ENCODE assay signal across 8 cellular contexts in genomic region chr1:27391511-27392095, GRCh38. TPM values are rescaled to one million over a fixed set of nuclear protein-coding genes. Genes with fewer than 3 reads are reported as not detected.
DNase-seq lines count a peak whose midpoint lies in the region; ATAC-seq and TF ChIP-seq lines count a peak whose summit lies in the region.

No MANE protein-coding gene starts in this region.

- TF ChIP-seq EP300 in SK-N-SH (IDR thresholded peaks at IDR 0.05; ENCODE audit: borderline replicate concordance in 1 of 2, low read depth in 1 of 2, low read length in 1 of 2): no peak

- H3K4me3 ChIP-seq in SK-N-SH (ENCODE audit: low read depth in 2 of 2, low read length in 1 of 2): 0 out of 4 replicates have a peak overlapping the region, but pooled peaks of 1 of the 2 experiments have one; percentile 94
- H3K4me3 ChIP-seq in SJSA1: peak overlapping the region; percentile 80
- no peak overlapping the region for H3K4me3 ChIP-seq in choroid plexus epithelial cell (ENCODE audit: low read depth, low read length)
- no peak overlapping the region for H3K4me3 ChIP-seq in BE2C (ENCODE audit: low read depth, low read length)

- no peak for TF ChIP-seq RAD21 in SK-N-SH (IDR thresholded peaks at IDR 0.05; ENCODE audit: low read length)

- H3K4me2 ChIP-seq in SK-N-SH: peak overlapping the region; percentile 100

- H3K9me2 ChIP-seq in SK-N-SH: no peaks in the 10 kb centered on the region

- no peak overlapping the region for H2AFZ ChIP-seq in SK-N-SH (ENCODE audit: low read depth)

- TF ChIP-seq CTCF in SK-N-SH (IDR thresholded peaks at IDR 0.05): no peak
- TF ChIP-seq CTCF in choroid plexus epithelial cell (conservative IDR thresholded peaks at IDR 0.05; ENCODE audit: low read depth, low read length): peak; percentile 13
- no peak for TF ChIP-seq CTCF in BE2C (IDR thresholded peaks at IDR 0.05; ENCODE audit: low read depth, low read length)

- H3K9me3 Mint-ChIP-seq in stimulated activated effector memory CD8-positive, alpha-beta T cell treated with anti-CD3 and anti-CD28 coated beads, Interleukin-12 subunit alpha, Interleukin-12 subunit beta, amount 100 ng/mL, for 72 hours: no peaks in the 10 kb centered on the region

- no peak for ATAC-seq in SK-N-SH treated with all-trans-retinoic acid at 6 μM for 48 hours
- no peak for ATAC-seq in stimulated activated effector memory CD8-positive, alpha-beta T cell treated with anti-CD3 and anti-CD28 coated beads, Interleukin-12 subunit alpha, Interleukin-12 subunit beta, amount 100 ng/mL, for 72 hours
- ATAC-seq in GM21390 (IDR thresholded peaks at IDR 0.05; ENCODE audit: unreplicated experiment): no peak

- H3K36me3 Mint-ChIP-seq in stimulated activated effector memory CD8-positive, alpha-beta T cell treated with anti-CD3 and anti-CD28 coated beads, Interleukin-12 subunit alpha, Interleukin-12 subunit beta, amount 100 ng/mL, for 72 hours: peaks cover 22% of the 10 kb centered on the region

- H3K4me1 ChIP-seq in SK-N-SH (ENCODE audit: control insufficient read depth in 1 of 2, insufficient read depth in 2 of 2, low read depth in 1 of 2, low read length in 1 of 2) (peaks cover 0 to 28% of the 10 kb centered on the region in 2 experiments; a peak in 2 of 4 replicates), SJSA1 (replicated peaks) (peaks cover 20% of the 10 kb centered on the region), BE2C (peaks cover 4% of the 10 kb centered on the region; the same call in 1 of the 2 replicates)

- no peaks in the 10 kb centered on the region for H4K20me1 ChIP-seq in SK-N-SH (ENCODE audit: insufficient read depth)

- H3K4me3 Mint-ChIP-seq in stimulated activated effector memory CD8-positive, alpha-beta T cell treated with anti-CD3 and anti-CD28 coated beads, Interleukin-12 subunit alpha, Interleukin-12 subunit beta, amount 100 ng/mL, for 72 hours: peak overlapping the region; percentile 93

- POLR2A ChIA-PET in SK-N-SH (lab: Yijun Ruan, JAX): interaction anchor here (1.0 to 1.8 kb wide), 3 partner anchors 26 to 215 kb away, joined by 3 to 10 read pairs (median 5); partner anchors contain the start of gene MAP3K6

- peaks cover 29% of the 10 kb centered on the region for H3K4me1 Mint-ChIP-seq in stimulated activated effector memory CD8-positive, alpha-beta T cell treated with anti-CD3 and anti-CD28 coated beads, Interleukin-12 subunit alpha, Interleukin-12 subunit beta, amount 100 ng/mL, for 72 hours

- H3K9ac ChIP-seq in SK-N-SH: no peak overlapping the region

- no peak for DNase-seq in SK-N-SH
- DNase-seq in SJSA1 (ENCODE audit: low read depth in 1 of 2, low spot score in 2 of 2): no peak
- DNase-seq in choroid plexus epithelial cell (ENCODE audit: low read depth): peak; percentile 55
- DNase-seq in kidney tubule cell (ENCODE audit: low spot score): peak; percentile 49
- DNase-seq in stimulated activated effector memory CD8-positive, alpha-beta T cell treated with anti-CD3 and anti-CD28 coated beads, Interleukin-12 subunit alpha, Interleukin-12 subunit beta, amount 100 ng/mL, for 72 hours (ENCODE audit: low spot score in 2 of 2): no peak
- DNase-seq in BE2C: no peak

- 49% methylated on average over 11 of the region's 13 CpGs for WGBS in SK-N-SH (ENCODE audit: low lambda C conversion rate)

- peaks cover 9% of the 10 kb centered on the region for H3F3A ChIP-seq in SK-N-SH (replicated peaks; ENCODE audit: insufficient read depth)

- no peaks in the 10 kb centered on the region; the same call in 1 of the 2 replicates for H3K27me3 ChIP-seq in SK-N-SH (ENCODE audit: insufficient read depth)
- H3K27me3 ChIP-seq in SJSA1 (replicated peaks): no peaks in the 10 kb centered on the region
- H3K27me3 ChIP-seq in BE2C: no peaks in the 10 kb centered on the region

- H3K79me2 ChIP-seq in SK-N-SH (ENCODE audit: insufficient read depth): peaks cover 11% of the 10 kb centered on the region; the same call in 1 of the 2 replicates

- H3K9me3 ChIP-seq in SK-N-SH (no peaks in the 10 kb centered on the region), SJSA1 (replicated peaks) (no peaks in the 10 kb centered on the region), BE2C (no peaks in the 10 kb centered on the region)

- H3K27ac ChIP-seq in SK-N-SH (ENCODE audit: low read depth in 2 of 2, low read length in 1 of 2) (no peak overlapping the region; a peak in 1 of 4 replicates), SJSA1 (0 out of 2 replicates have a peak overlapping the region, but pooled peaks have one; percentile 18)

- CTCF ChIA-PET in SK-N-SH (lab: Yijun Ruan, JAX): interaction anchor here (0.6 to 20.0 kb wide), 24 partner anchors 9 to 381 kb away, joined by 3 to 731 read pairs (median 5); partner anchors contain the start of genes CD164L2, MAP3K6 and STX12

- H3K36me3 ChIP-seq in SK-N-SH (replicated peaks in 1 of 2; ENCODE audit: control insufficient read depth in 1 of 2, insufficient read depth in 2 of 2, low read length in 1 of 2) (no peaks in the 10 kb centered on the region), SJSA1 (peaks cover 13% of the 10 kb centered on the region), BE2C (no peaks in the 10 kb centered on the region)

- peak overlapping the region; percentile 91 for H3K27ac Mint-ChIP-seq in stimulated activated effector memory CD8-positive, alpha-beta T cell treated with anti-CD3 and anti-CD28 coated beads, Interleukin-12 subunit alpha, Interleukin-12 subunit beta, amount 100 ng/mL, for 72 hours

TF ChIP-seq in SK-N-SH, 30 proteins besides CTCF, POLR2A, EP300 and RAD21 (continues in another document):
- TF ChIP-seq POLR2AphosphoS5 (IDR thresholded peaks at IDR 0.05; ENCODE audit: low read depth, low read length): no peak
- TF ChIP-seq USF1 (IDR thresholded peaks at IDR 0.05; ENCODE audit: borderline replicate concordance, low read depth): no peak
- no peak for TF ChIP-seq YY1 (IDR thresholded peaks at IDR 0.05; ENCODE audit: low read depth)
- no peak for TF ChIP-seq MXI1 (IDR thresholded peaks at IDR 0.05; ENCODE audit: low read depth, low read length)
- TF ChIP-seq SMC3 (IDR thresholded peaks at IDR 0.05; ENCODE audit: low read depth, low read length): no peak
- no peak for TF ChIP-seq RFX5 (IDR thresholded peaks at IDR 0.05; ENCODE audit: low read length)
- no peak for TF ChIP-seq MAX (IDR thresholded peaks at IDR 0.05; ENCODE audit: low read depth)

TF ChIP-seq in SK-N-SH treated with all-trans-retinoic acid at 6 μM for 48 hours, 23 proteins besides CTCF, POLR2A, EP300 and RAD21 (continues in another document):
- TF ChIP-seq SNAI2 (CRISPR knock-in tag; IDR thresholded peaks at IDR 0.05): no peak
- no peak for TF ChIP-seq ZC3H10 (CRISPR knock-in tag; IDR thresholded peaks at IDR 0.05)
- TF ChIP-seq ZNF565 (CRISPR knock-in tag; conservative IDR thresholded peaks at IDR 0.05; ENCODE audit: low read depth): no peak
- TF ChIP-seq PATZ1 (CRISPR knock-in tag; IDR thresholded peaks at IDR 0.05; ENCODE audit: borderline replicate concordance): no peak
- no peak for TF ChIP-seq ZFP30 (CRISPR knock-in tag; IDR thresholded peaks at IDR 0.05)
- no peak for TF ChIP-seq ZNF70 (CRISPR knock-in tag; IDR thresholded peaks at IDR 0.05)
- TF ChIP-seq TOX (CRISPR knock-in tag; IDR thresholded peaks at IDR 0.05; ENCODE audit: borderline replicate concordance): no peak

RNA-seq across cellular contexts. Expression of gene GPR3, which starts 0.8 kb away (rescaled TPM):
- 5.8 and 6.0 TPM in 2 replicates for polyA plus RNA-seq in SK-N-SH (2012; rRNA removed)
- polyA plus RNA-seq in SK-N-SH (2012; cell fraction: cytosol; rRNA removed): 2.4 and 3.7 TPM in 2 replicates
- polyA plus RNA-seq in SK-N-SH (2012; cell fraction: nucleus; rRNA removed): 2.9 and 3.2 TPM in 2 replicates
- total RNA-seq in SJSA1 (2014; rRNA removed; shearing (Covaris generic)): 0.38 and 1.4 TPM in 2 replicates
- polyA plus RNA-seq in BE2C (2012; ENCODE audit: insufficient read depth, insufficient read length, low read depth): 5.5 TPM

RNA-seq across cellular contexts. Expression of gene CD164L2, which starts 8.5 kb away (rescaled TPM):
- polyA plus RNA-seq in SK-N-SH (2012; rRNA removed): 0.05 TPM in 2 replicates
- 0.03 and 0.05 TPM in 2 replicates for polyA plus RNA-seq in SK-N-SH (2012; cell fraction: cytosol; rRNA removed)
- 0.48 and 0.55 TPM in 2 replicates for polyA plus RNA-seq in SK-N-SH (2012; cell fraction: nucleus; rRNA removed)
- not detected in 2 replicates for total RNA-seq in SJSA1 (2014; rRNA removed; shearing (Covaris generic))
- polyA plus RNA-seq in BE2C (2012; ENCODE audit: insufficient read depth, insufficient read length, low read depth): not detected

RNA-seq across cellular contexts. Expression of gene FCN3, which starts 17.0 kb away (rescaled TPM):
- not detected in 2 replicates for polyA plus RNA-seq in SK-N-SH (2012; rRNA removed)
- not detected in 2 replicates for polyA plus RNA-seq in SK-N-SH (2012; cell fraction: cytosol; rRNA removed)
- not detected in 2 replicates for polyA plus RNA-seq in SK-N-SH (2012; cell fraction: nucleus; rRNA removed)
- total RNA-seq in SJSA1 (2014; rRNA removed; shearing (Covaris generic)): not detected in 2 replicates
- polyA plus RNA-seq in BE2C (2012; ENCODE audit: insufficient read depth, insufficient read length, low read depth): not detected

RNA-seq across cellular contexts. Expression of gene MAP3K6, which starts 24.8 kb away (rescaled TPM):
- polyA plus RNA-seq in SK-N-SH (2012; rRNA removed): 14.5 and 17.3 TPM in 2 replicates
- 3.9 and 6.9 TPM in 2 replicates for polyA plus RNA-seq in SK-N-SH (2012; cell fraction: cytosol; rRNA removed)
- 95.2 and 113 TPM in 2 replicates for polyA plus RNA-seq in SK-N-SH (2012; cell fraction: nucleus; rRNA removed)
- total RNA-seq in SJSA1 (2014; rRNA removed; shearing (Covaris generic)): 14.6 and 16.6 TPM in 2 replicates
- polyA plus RNA-seq in BE2C (2012; ENCODE audit: insufficient read depth, insufficient read length, low read depth): 3.6 TPM

RNA-seq across cellular contexts. Expression of gene SYTL1, which starts 49.8 kb away (rescaled TPM):
- polyA plus RNA-seq in SK-N-SH (2012; rRNA removed): 2.0 and 3.0 TPM in 2 replicates
- 0.21 and 0.52 TPM in 2 replicates for polyA plus RNA-seq in SK-N-SH (2012; cell fraction: cytosol; rRNA removed)
- polyA plus RNA-seq in SK-N-SH (2012; cell fraction: nucleus; rRNA removed): 12.6 and 15.6 TPM in 2 replicates
- 0.22 and 1.1 TPM in 2 replicates for total RNA-seq in SJSA1 (2014; rRNA removed; shearing (Covaris generic))
- polyA plus RNA-seq in BE2C (2012; ENCODE audit: insufficient read depth, insufficient read length, low read depth): 0.88 TPM

Comparison
In these comparisons a context has a peak if more than half of its experiments do, and no peak if none do; other contexts are left out.
1. DNase-seq: peak in choroid plexus epithelial cell (single experiment) and kidney tubule cell (single experiment); none in SK-N-SH (single experiment), SJSA1 (0 of 2), stimulated activated effector memory CD8-positive, alpha-beta T cell treated with anti-CD3 and anti-CD28 coated beads, Interleukin-12 subunit alpha, Interleukin-12 subunit beta, amount 100 ng/mL, for 72 hours (0 of 2) and BE2C (single experiment).